ENCODE assay signal across 30 cellular contexts in the genomic region with DNA sequence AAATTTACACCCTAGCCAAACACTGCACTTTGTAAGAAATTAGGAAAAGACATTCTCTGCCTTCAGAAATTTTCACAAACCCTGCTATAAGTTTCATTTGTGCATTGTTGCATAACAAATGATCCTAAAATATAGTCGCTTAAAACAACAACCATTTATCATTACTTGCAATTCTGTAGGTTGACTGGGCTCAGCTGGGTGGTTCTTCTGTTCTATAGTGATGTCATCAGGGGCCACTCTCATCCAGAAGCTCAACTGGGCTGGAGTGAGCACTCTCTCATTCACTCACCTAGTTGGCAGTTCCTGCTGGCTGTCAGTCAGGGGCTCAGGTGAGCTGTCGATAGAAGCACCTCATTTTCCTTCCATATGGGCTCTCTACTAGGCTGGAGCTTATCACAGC. TPM values are rescaled to one million over a fixed set of nuclear protein-coding genes. Genes with fewer than 3 reads are reported as not detected.
"Had no signal": no experiment of that assay in that cellular context is flagged by ENCODE, and none has a peak within 500 bp of the region (broad histone marks: within the 10 kb centered on the region; RNA-seq: fewer than 3 reads in every experiment).

No MANE protein-coding gene starts in this region.

- H3K36me3 Mint-ChIP-seq: naive B cell; naive thymus-derived CD8-positive, alpha-beta T cell; natural killer cell treated with Interleukin-12 subunit alpha and Interleukin-12 subunit beta and Interleukin-15 and Interleukin-18, amount 100 ng/mL, for 72 hours; stimulated activated memory B cell treated with anti-CD40 and anti-IgM and Interleukin-4, amounts not matched to agents 10 μg/mL and 1 μg/mL and 100 μg/mL, for 72 hours had no signal

- H3K27ac Mint-ChIP-seq: naive B cell; naive thymus-derived CD8-positive, alpha-beta T cell; natural killer cell treated with Interleukin-12 subunit alpha and Interleukin-12 subunit beta and Interleukin-15 and Interleukin-18, amount 100 ng/mL, for 72 hours; nephron progenitor cell; progenitor cell of endocrine pancreas; stimulated activated memory B cell treated with anti-CD40 and anti-IgM and Interleukin-4, amounts not matched to agents 10 μg/mL and 1 μg/mL and 100 μg/mL, for 72 hours; stimulated activated naive CD8-positive, alpha-beta T cell treated with anti-CD3 and anti-CD28 coated beads, Interleukin-15, amount 100 ng/mL, for 72 hours; type B pancreatic cell had no signal

- H3K27me3 ChIP-seq: neutrophil, pancreas, testis, transverse colon, vagina had no signal

- H3K4me1 Mint-ChIP-seq: naive B cell; naive thymus-derived CD8-positive, alpha-beta T cell; stimulated activated memory B cell treated with anti-CD40 and anti-IgM and Interleukin-4, amounts not matched to agents 10 μg/mL and 1 μg/mL and 100 μg/mL, for 72 hours; stimulated activated naive CD8-positive, alpha-beta T cell treated with anti-CD3 and anti-CD28 coated beads, Interleukin-15, amount 100 ng/mL, for 72 hours had no signal

- H3K36me3 ChIP-seq: neutrophil, pancreas, spleen, tibial artery, transverse colon, vagina had no signal

- DNase-seq: naive B cell; naive thymus-derived CD8-positive, alpha-beta T cell; nephron progenitor cell; nucleus accumbens; pancreas; psoas muscle; right cardiac atrium; spleen; stimulated activated CD4-positive, alpha-beta T cell treated with anti-CD3 and anti-CD28 coated beads, Interleukin-12 subunit alpha, Interleukin-12 subunit beta, amount 100 ng/mL, for 4 hours; stimulated activated CD4-positive, alpha-beta T cell treated with anti-CD3 and anti-CD28 coated beads, Interleukin-1b, Interleukin-23, amount 100 ng/mL, for 48 hours; stimulated activated CD4-positive, alpha-beta T cell treated with anti-CD3 and anti-CD28 coated beads, Interleukin-4, amount 100 ng/mL, for 1 hour; stimulated activated CD4-positive, alpha-beta T cell treated with anti-CD3 and anti-CD28 coated beads, Interleukin-4, amount 100 ng/mL, for 4 hours; stimulated activated CD8-positive, alpha-beta memory T cell treated with anti-CD3 and anti-CD28 coated beads, Interleukin-4, amount 100 ng/mL, for 48 hours; stimulated activated naive CD4-positive, alpha-beta T cell; stimulated activated naive CD8-positive, alpha-beta T cell treated with anti-CD3 and anti-CD28 coated beads, Interleukin-15, amount 100 ng/mL, for 72 hours; stimulated activated naive CD8-positive, alpha-beta T cell treated with anti-CD3 and anti-CD28 coated beads, Interleukin-15, Interleukin-2, amounts not matched to agents 100 U/mL and 50 U/mL, for 24 hours; testis; tibial artery; transverse colon had no signal

- H3K4me3 ChIP-seq: pancreas, psoas muscle, skin epidermis, smooth muscle cell, spleen, testis, tibial artery, transverse colon, vagina had no signal

- H3K27me3 Mint-ChIP-seq: stimulated activated naive CD8-positive, alpha-beta T cell treated with anti-CD3 and anti-CD28 coated beads, Interleukin-15, amount 100 ng/mL, for 72 hours had no signal

- H3K9me3 ChIP-seq: neutrophil, pancreas, psoas muscle, testis, transverse colon, vagina had no signal

- FAIRE-seq: pancreas, urothelium cell line had no signal

- H3K4me2 ChIP-seq: smooth muscle cell had no signal

- H3K4me1 ChIP-seq: pancreas, psoas muscle, spleen, testis, tibial artery, transverse colon, vagina had no signal

- H3K27ac ChIP-seq: neutrophil, pancreas, psoas muscle, skin epidermis, spleen, testis, tibial artery, transverse colon, vagina had no signal

- ATAC-seq: naive thymus-derived CD8-positive, alpha-beta T cell; natural killer cell treated with Interleukin-12 subunit alpha and Interleukin-12 subunit beta and Interleukin-15 and Interleukin-18, amount 100 ng/mL, for 72 hours; pancreas; psoas muscle; right cardiac atrium; sciatic nerve; stimulated activated memory B cell treated with anti-CD40 and anti-IgM and Interleukin-4, amounts not matched to agents 10 μg/mL and 1 μg/mL and 100 μg/mL, for 72 hours; stimulated activated naive CD8-positive, alpha-beta T cell treated with anti-CD3 and anti-CD28 coated beads, Interleukin-15, amount 100 ng/mL, for 72 hours; stimulated activated naive CD8-positive, alpha-beta T cell treated with anti-CD3 and anti-CD28 coated beads, Interleukin-15, Interleukin-2, amounts not matched to agents 100 U/mL and 50 U/mL, for 24 hours had no signal

- H3K4me3 Mint-ChIP-seq: naive B cell; naive thymus-derived CD8-positive, alpha-beta T cell; natural killer cell treated with Interleukin-12 subunit alpha and Interleukin-12 subunit beta and Interleukin-15 and Interleukin-18, amount 100 ng/mL, for 72 hours; nephron progenitor cell; neural crest cell; stimulated activated memory B cell treated with anti-CD40 and anti-IgM and Interleukin-4, amounts not matched to agents 10 μg/mL and 1 μg/mL and 100 μg/mL, for 72 hours; stimulated activated naive CD8-positive, alpha-beta T cell treated with anti-CD3 and anti-CD28 coated beads, Interleukin-15, amount 100 ng/mL, for 72 hours; type B pancreatic cell had no signal

- H3K9me3 Mint-ChIP-seq: stimulated activated memory B cell treated with anti-CD40 and anti-IgM and Interleukin-4, amounts not matched to agents 10 μg/mL and 1 μg/mL and 100 μg/mL, for 72 hours had no signal

RNA-seq across cellular contexts. Expression of gene FGFR2, which starts 20.7 kb away (rescaled TPM):
- total RNA-seq: naive thymus-derived CD8-positive, alpha-beta T cell had no signal
